8 cellular contexts compared by ENCODE assay signal in the genomic region with DNA sequence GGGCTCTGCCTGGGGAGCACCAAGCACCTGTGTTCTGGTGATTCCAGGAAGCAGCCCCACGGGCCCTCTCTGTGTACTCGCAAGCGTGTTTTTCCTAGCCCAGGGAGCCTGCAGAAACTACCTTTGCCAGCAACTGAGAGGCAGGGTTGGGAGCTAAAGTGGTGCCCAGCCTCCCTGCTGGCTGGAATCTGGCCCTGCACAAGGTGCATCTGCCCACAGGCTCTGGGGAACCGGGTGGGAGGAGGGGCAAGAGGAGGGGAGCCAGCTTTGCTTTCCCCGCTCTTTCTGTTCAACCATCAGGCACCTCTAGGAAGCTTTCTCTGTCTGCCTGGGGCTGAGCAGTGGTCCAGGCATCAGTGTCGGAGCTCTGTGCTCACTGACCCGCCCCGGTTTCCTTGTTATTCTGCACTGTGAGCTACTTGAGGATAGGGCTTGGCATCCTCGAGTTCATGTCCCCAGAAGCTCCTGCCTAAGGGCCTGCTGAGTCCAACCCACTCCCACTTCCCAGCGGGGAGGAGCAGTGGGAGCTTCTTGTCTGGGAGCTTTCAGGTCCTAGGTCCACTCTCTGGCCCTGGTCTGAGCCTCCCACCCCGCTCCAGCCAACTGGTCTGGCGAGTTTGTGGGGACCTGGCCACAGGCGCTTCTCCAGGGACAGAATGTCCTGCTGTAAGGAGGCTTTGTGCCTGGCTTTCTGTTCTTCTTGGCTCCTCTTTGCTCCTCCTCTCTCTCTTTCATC. TPM values are rescaled to one million over a fixed set of nuclear protein-coding genes. Genes with fewer than 3 reads are reported as not detected.
DNase-seq lines count a peak whose midpoint lies in the region; ATAC-seq and TF ChIP-seq lines count a peak whose summit lies in the region.

No MANE protein-coding gene starts in this region.

- no peaks in the 10 kb centered on the region for H3K9me3 ChIP-seq in BLaER1 treated with 17β-estradiol and CSF1 and Interleukin-3, amounts not matched to agents 10 nM and 100 nM (replicated peaks in 1 of 11)
- no peaks in the 10 kb centered on the region for H3K9me3 ChIP-seq in endocrine pancreas (ENCODE audit: control insufficient read depth, low read length)

- H3K4me2 ChIP-seq in BLaER1 treated with 17β-estradiol and CSF1 and Interleukin-3, amounts not matched to agents 10 nM and 100 nM: peak overlapping the region; percentile 86 to 95 (median 94)

- no peak for TF ChIP-seq CTCF in GM13977 (IDR thresholded peaks at IDR 0.05; ENCODE audit: extremely low read depth, insufficient read depth, missing control alignments)

- H3K9me3 Mint-ChIP-seq in natural killer cell treated with Interleukin-12 subunit alpha and Interleukin-12 subunit beta and Interleukin-15 and Interleukin-18, amount 100 ng/mL, for 72 hours: no peaks in the 10 kb centered on the region

- H3K9ac ChIP-seq in BLaER1 treated with 17β-estradiol and CSF1 and Interleukin-3, amounts not matched to agents 10 nM and 100 nM: peak overlapping the region; percentile 38 to 67 (median 58); a peak in 18 of 22 replicates
- H3K9ac ChIP-seq in endocrine pancreas (ENCODE audit: control insufficient read depth, insufficient read depth, low read length): peak overlapping the region; percentile 51

- no peak for ATAC-seq in natural killer cell treated with Interleukin-12 subunit alpha and Interleukin-12 subunit beta and Interleukin-15 and Interleukin-18, amount 100 ng/mL, for 72 hours
- ATAC-seq in GM21576 (IDR thresholded peaks at IDR 0.05; ENCODE audit: unreplicated experiment): no peak

- H4K20me1 ChIP-seq in BLaER1 treated with 17β-estradiol and CSF1 and Interleukin-3, amounts not matched to agents 10 nM and 100 nM: peaks cover 0 to 55% (median 0%) of the 10 kb centered on the region in 11 experiments; a peak in 5 of 22 replicates

- H3K27me3 ChIP-seq in BLaER1 treated with 17β-estradiol and CSF1 and Interleukin-3, amounts not matched to agents 10 nM and 100 nM: no peaks in the 10 kb centered on the region
- no peaks in the 10 kb centered on the region for H3K27me3 ChIP-seq in endocrine pancreas (ENCODE audit: control insufficient read depth, insufficient read depth, low read length)

- no peaks in the 10 kb centered on the region for H3K36me3 ChIP-seq in BLaER1 treated with 17β-estradiol and CSF1 and Interleukin-3, amounts not matched to agents 10 nM and 100 nM
- no peaks in the 10 kb centered on the region for H3K36me3 ChIP-seq in endocrine pancreas (ENCODE audit: control insufficient read depth, insufficient read depth, low read length)

- H3K4me3 ChIP-seq in BLaER1 treated with 17β-estradiol and CSF1 and Interleukin-3, amounts not matched to agents 10 nM and 100 nM: peak overlapping the region in 2 of 10 experiments; percentile 2 to 34; a peak in 2 of 20 replicates
- no peak overlapping the region for H3K4me3 ChIP-seq in endocrine pancreas (ENCODE audit: control insufficient read depth, insufficient read depth, low read length)

- H3K4me3 Mint-ChIP-seq in natural killer cell treated with Interleukin-12 subunit alpha and Interleukin-12 subunit beta and Interleukin-15 and Interleukin-18, amount 100 ng/mL, for 72 hours: peak overlapping the region; percentile 52

- peak overlapping the region in 1 of 2 donors; percentile 56 for H3K27ac Mint-ChIP-seq in natural killer cell treated with Interleukin-12 subunit alpha and Interleukin-12 subunit beta and Interleukin-15 and Interleukin-18, amount 100 ng/mL, for 72 hours

- DNase-seq in NCI-H226 (peak; percentile 68), hepatic stellate cell (ENCODE audit: low spot score) (no peak), GM13977 (ENCODE audit: low spot score) (no peak), DMS114 treated with DMSO at 0.1 percent for 48 hours (lab: John Stamatoyannopoulos, UW; ENCODE audit: unreplicated experiment) (no peak)
- DNase-seq in natural killer cell treated with Interleukin-12 subunit alpha and Interleukin-12 subunit beta and Interleukin-15 and Interleukin-18, amount 100 ng/mL, for 72 hours (ENCODE audit: low spot score): no peak

- peaks cover 68 to 95% (median 89%) of the 10 kb centered on the region in 10 experiments for H3K4me1 ChIP-seq in BLaER1 treated with 17β-estradiol and CSF1 and Interleukin-3, amounts not matched to agents 10 nM and 100 nM
- H3K4me1 ChIP-seq in endocrine pancreas (ENCODE audit: control insufficient read depth, insufficient read depth, low read length): no peaks in the 10 kb centered on the region

- no peaks in the 10 kb centered on the region for H3K27me3 Mint-ChIP-seq in natural killer cell treated with Interleukin-12 subunit alpha and Interleukin-12 subunit beta and Interleukin-15 and Interleukin-18, amount 100 ng/mL, for 72 hours

- in situ Hi-C loops in GM13977 (cut with MboI; ENCODE audit: low pct_unique_long_range_greater_than_20kb, low sequenced_read_pairs, unreplicated experiment): no loop called here

- peaks cover 15 to 19% of the 10 kb centered on the region in 2 donors for H3K4me1 Mint-ChIP-seq in natural killer cell treated with Interleukin-12 subunit alpha and Interleukin-12 subunit beta and Interleukin-15 and Interleukin-18, amount 100 ng/mL, for 72 hours (ENCODE audit: low read depth in 2 of 2)

- peak overlapping the region in 10 of 11 experiments; percentile 56 to 80 (median 68); a peak in 20 of 22 replicates for H3K27ac ChIP-seq in BLaER1 treated with 17β-estradiol and CSF1 and Interleukin-3, amounts not matched to agents 10 nM and 100 nM

- no peaks in the 10 kb centered on the region for H3K36me3 Mint-ChIP-seq in natural killer cell treated with Interleukin-12 subunit alpha and Interleukin-12 subunit beta and Interleukin-15 and Interleukin-18, amount 100 ng/mL, for 72 hours

RNA-seq across cellular contexts. Expression of gene DAGLA, which starts 14.9 kb away (rescaled TPM):
- total RNA-seq in natural killer cell treated with Interleukin-12 subunit alpha and Interleukin-12 subunit beta and Interleukin-15 and Interleukin-18, amount 100 ng/mL, for 72 hours: under 1 TPM; 0.08 to 0.10 TPM

RNA-seq across cellular contexts. Expression of gene MYRF, which starts 57.3 kb away (rescaled TPM):
- 1 to 10 TPM; 3.7 to 5.5 TPM for total RNA-seq in natural killer cell treated with Interleukin-12 subunit alpha and Interleukin-12 subunit beta and Interleukin-15 and Interleukin-18, amount 100 ng/mL, for 72 hours
